Comparison of ENCODE assay signal across 8 cellular contexts in the genomic region with DNA sequence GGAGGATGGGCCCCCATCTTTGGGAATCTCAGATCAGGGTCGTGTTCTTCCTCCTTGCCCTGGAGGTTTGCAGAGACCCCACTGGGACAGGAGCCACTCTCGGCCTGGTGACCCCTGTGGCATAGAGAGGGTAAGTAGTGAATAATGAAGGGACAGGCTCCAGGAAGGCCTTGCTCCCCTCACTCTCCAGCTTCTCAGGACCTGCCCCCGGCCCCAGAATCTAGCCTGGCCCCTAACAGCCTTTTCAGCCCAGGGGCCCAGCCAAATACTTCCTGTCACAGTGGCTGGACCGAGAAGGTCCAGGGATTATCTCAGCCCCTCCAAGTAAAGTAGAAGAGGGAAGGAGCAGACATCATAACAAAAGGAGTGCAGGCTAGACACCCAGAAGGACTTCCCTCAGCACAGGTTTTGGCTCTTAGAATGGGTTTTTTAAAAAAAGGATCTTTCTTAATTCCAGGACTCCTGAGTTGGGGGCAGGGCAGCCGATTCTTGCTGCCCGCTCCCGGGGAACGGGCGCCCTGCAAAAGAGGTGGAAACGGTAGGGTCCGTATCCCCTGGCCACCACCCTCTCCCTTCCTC. TPM values are rescaled to one million over a fixed set of nuclear protein-coding genes. Genes with fewer than 3 reads are reported as not detected.
A peak's percentile ranks its signal among the peaks of the same experiment; 100 is the strongest.
DNase-seq lines count a peak whose midpoint lies in the region; ATAC-seq lines count a peak whose summit lies in the region.

No MANE protein-coding gene starts in this region.

- no peak for ATAC-seq in effector memory CD8-positive, alpha-beta T cell (replicated peaks)

- H4K8ac ChIP-seq in neuronal stem cell (ENCODE audit: low read depth, low read length) = no peak overlapping the region

- H3K9ac ChIP-seq in BLaER1 (0 out of 2 replicates have a peak overlapping the region, but pooled peaks have one; percentile 23), NT2/D1 (ENCODE audit: insufficient read length, low read depth) (peak overlapping the region; percentile 43), neuronal stem cell (ENCODE audit: low read depth, low read length, poor library complexity) (no peak overlapping the region)

- no peak overlapping the region for H3K4ac ChIP-seq in neuronal stem cell (ENCODE audit: low read length)

- H3K9me3 ChIP-seq in BLaER1 (no peaks in the 10 kb centered on the region), NT2/D1 (ENCODE audit: insufficient read depth, low read length) (peaks cover 9% of the 10 kb centered on the region; the same call in 1 of the 2 replicates), neuronal stem cell (replicated peaks in 1 of 2; ENCODE audit: control insufficient read depth in 2 of 2, insufficient read depth in 1 of 2, low read depth in 1 of 2, low read length in 2 of 2) (no peaks in the 10 kb centered on the region)

- H3K4me3 ChIP-seq in BLaER1 (peak overlapping the region; percentile 77), NT2/D1 (ENCODE audit: insufficient read length, low read depth) (peak overlapping the region; percentile 15), neuronal stem cell (ENCODE audit: low read length in 2 of 2) (no peak overlapping the region)

- no peak overlapping the region for H2BK12ac ChIP-seq in neuronal stem cell (ENCODE audit: low read length)

- peaks cover 8 to 14% of the 10 kb centered on the region in 2 donors for H3K4me1 Mint-ChIP-seq in effector memory CD8-positive, alpha-beta T cell (ENCODE audit: low read depth in 2 of 2)

- H2AK5ac ChIP-seq in neuronal stem cell (ENCODE audit: low read depth, low read length) = peak overlapping the region; percentile 74

- H3K9me3 Mint-ChIP-seq in effector memory CD8-positive, alpha-beta T cell = no peaks in the 10 kb centered on the region

- H2AFZ ChIP-seq in neuronal stem cell (ENCODE audit: low read length) = peak overlapping the region; percentile 96

- no peak overlapping the region for H2BK120ac ChIP-seq in neuronal stem cell (ENCODE audit: low read depth, low read length)

- H3K27ac Mint-ChIP-seq in effector memory CD8-positive, alpha-beta T cell = no peak overlapping the region

- peak overlapping the region; percentile 35 for H2BK15ac ChIP-seq in neuronal stem cell (ENCODE audit: low read length)

- H3K4me2 ChIP-seq in BLaER1 = peak overlapping the region; percentile 100
- H3K4me2 ChIP-seq in neuronal stem cell (ENCODE audit: insufficient read depth, low read length, poor library complexity, severe bottlenecking) = peak overlapping the region; percentile 90

- H3K18ac ChIP-seq in neuronal stem cell (ENCODE audit: low read length) = peak overlapping the region; percentile 86

- H3K4me1 ChIP-seq in BLaER1 (peaks cover 26% of the 10 kb centered on the region), NT2/D1 (ENCODE audit: insufficient read depth, insufficient read length) (peaks cover 38% of the 10 kb centered on the region), neuronal stem cell (ENCODE audit: control insufficient read depth in 2 of 2, insufficient read depth in 1 of 2, low read depth in 1 of 2, low read length in 2 of 2) (peaks cover 4 to 12% of the 10 kb centered on the region in 2 donors)

- H3K79me1 ChIP-seq in neuronal stem cell (ENCODE audit: low read depth, low read length) = peaks cover 3% of the 10 kb centered on the region

- H3K36me3 Mint-ChIP-seq in effector memory CD8-positive, alpha-beta T cell (ENCODE audit: insufficient read depth) = peaks cover 7% of the 10 kb centered on the region

- peaks cover 12% of the 10 kb centered on the region for H4K20me1 ChIP-seq in BLaER1

- no peak overlapping the region for H3K27ac ChIP-seq in BLaER1
- no peak overlapping the region for H3K27ac ChIP-seq in neuronal stem cell (replicated peaks; ENCODE audit: low read length)

- H3K23ac ChIP-seq in neuronal stem cell (ENCODE audit: low read depth, low read length, poor library complexity) = peak overlapping the region; percentile 87

- H3K27me3 ChIP-seq in BLaER1 = peaks cover 74% of the 10 kb centered on the region
- H3K27me3 ChIP-seq in NT2/D1 (ENCODE audit: insufficient read depth, insufficient read length) = peaks cover 30% of the 10 kb centered on the region
- H3K27me3 ChIP-seq in neuronal stem cell (ENCODE audit: control insufficient read depth in 3 of 3, insufficient read depth in 3 of 3, low read depth in 1 of 3, low read length in 3 of 3) = peaks cover 0 to 80% (median 15%) of the 10 kb centered on the region in 3 experiments

- H3K27me3 Mint-ChIP-seq in effector memory CD8-positive, alpha-beta T cell = peaks cover 44 to 88% of the 10 kb centered on the region in 2 donors

- DNase-seq in NT2/D1 (ENCODE audit: low read depth, low spot score) (no peak), neuronal stem cell (ENCODE audit: low spot score) (no peak), AG08395 (ENCODE audit: low spot score) (no peak), NCI-H2081 (lab: John Stamatoyannopoulos, UW) (no peak), Ammon's horn (ENCODE audit: low spot score) (no peak), superior temporal gyrus (ENCODE audit: extremely low spot score) (no peak)
- no peak for DNase-seq in effector memory CD8-positive, alpha-beta T cell

- no peak overlapping the region for H4K91ac ChIP-seq in neuronal stem cell (ENCODE audit: low read depth, low read length, poor library complexity)

- H3K4me3 Mint-ChIP-seq in effector memory CD8-positive, alpha-beta T cell = peak overlapping the region; percentile 70 to 73

- WGBS in neuronal stem cell (ENCODE audit: extremely low coverage in 2 of 2, insufficient read length in 2 of 2, insufficient replicate concordance in 1 of 2), 2 donors = no CpG with 5 or more reads among the region's 11 CpGs

- H3K36me3 ChIP-seq in BLaER1 (no peaks in the 10 kb centered on the region), NT2/D1 (ENCODE audit: insufficient read depth, insufficient read length, low read length) (no peaks in the 10 kb centered on the region), neuronal stem cell (replicated peaks in 1 of 2; ENCODE audit: control insufficient read depth in 2 of 2, insufficient read depth in 2 of 2, low read length in 2 of 2) (no peaks in the 10 kb centered on the region)

- no peak overlapping the region for H3K14ac ChIP-seq in neuronal stem cell (ENCODE audit: low read length)

- no peak overlapping the region for H2BK5ac ChIP-seq in neuronal stem cell (ENCODE audit: low read length)

RNA-seq across cellular contexts. Expression of a gene that starts 0.6 kb away (rescaled TPM):
- 2.9 TPM for polyA plus RNA-seq in neuronal stem cell (2013, experiment 1 of 2)
- 2.8 TPM for polyA plus RNA-seq in neuronal stem cell (2013, experiment 2 of 2)

Comparison
In these comparisons a context has a peak if more than half of its experiments do, and no peak if none do; other contexts are left out.
1. H3K4me3 ChIP-seq: peak in BLaER1 (single experiment) and NT2/D1 (single experiment); none in neuronal stem cell (0 of 2).